Comparison of ENCODE assay signal across 1 cellular context in the genomic region with DNA sequence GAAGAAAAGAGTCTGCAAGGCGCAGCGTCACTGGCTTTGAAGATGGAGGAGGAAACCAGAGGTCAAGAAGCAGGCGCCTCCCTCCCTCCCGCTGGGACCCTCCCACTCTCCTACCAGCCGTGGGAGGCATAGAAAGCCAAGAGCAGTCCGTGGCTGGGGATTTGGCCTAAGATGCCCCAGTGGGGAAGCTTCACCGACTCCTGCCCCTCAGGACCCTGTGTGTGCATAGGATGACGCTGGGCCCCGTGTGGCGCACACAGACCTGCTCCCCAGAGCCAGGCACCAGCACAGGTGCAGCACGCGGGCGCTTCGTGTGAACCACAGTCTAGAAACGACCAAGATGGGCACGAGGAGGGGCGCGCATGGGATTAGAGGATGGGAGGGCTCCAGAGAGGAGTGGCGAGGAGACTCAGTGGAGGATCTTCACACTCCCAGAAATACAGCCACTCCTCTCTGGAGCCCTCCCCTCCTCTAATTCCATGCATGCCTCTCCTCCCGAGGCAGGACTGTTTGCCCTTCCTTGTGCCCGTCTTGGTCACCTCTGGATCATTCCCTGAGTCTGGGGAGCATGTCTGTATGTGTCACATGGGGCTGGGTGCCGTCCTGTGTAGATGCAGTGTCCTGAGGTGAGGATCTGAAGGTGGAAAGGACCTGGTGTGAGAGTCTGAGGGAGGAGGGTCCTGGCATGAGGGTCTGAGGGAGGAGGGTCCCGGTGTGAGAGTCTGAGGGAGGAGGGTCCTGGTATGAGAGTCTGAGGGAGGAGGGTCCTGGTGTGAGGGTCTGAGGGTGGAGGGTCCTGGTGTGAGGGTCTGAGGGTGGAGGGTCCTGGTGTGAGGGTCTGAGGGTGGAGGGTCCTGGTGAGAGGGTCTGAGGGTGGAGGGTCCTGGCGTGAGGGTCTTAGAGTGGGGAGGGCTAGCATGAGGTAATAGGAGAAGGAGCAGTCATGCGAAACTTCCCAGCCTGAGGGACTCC.
A peak's percentile ranks its signal among the peaks of the same experiment; 100 is the strongest.
TF ChIP-seq lines count a peak whose summit lies in the region.

No MANE protein-coding gene starts in this region.

TF ChIP-seq in HEK293, 187 proteins besides CTCF, POLR2A, EP300 and RAD21 (continued from another document):
- TF ChIP-seq, protein P1, sequence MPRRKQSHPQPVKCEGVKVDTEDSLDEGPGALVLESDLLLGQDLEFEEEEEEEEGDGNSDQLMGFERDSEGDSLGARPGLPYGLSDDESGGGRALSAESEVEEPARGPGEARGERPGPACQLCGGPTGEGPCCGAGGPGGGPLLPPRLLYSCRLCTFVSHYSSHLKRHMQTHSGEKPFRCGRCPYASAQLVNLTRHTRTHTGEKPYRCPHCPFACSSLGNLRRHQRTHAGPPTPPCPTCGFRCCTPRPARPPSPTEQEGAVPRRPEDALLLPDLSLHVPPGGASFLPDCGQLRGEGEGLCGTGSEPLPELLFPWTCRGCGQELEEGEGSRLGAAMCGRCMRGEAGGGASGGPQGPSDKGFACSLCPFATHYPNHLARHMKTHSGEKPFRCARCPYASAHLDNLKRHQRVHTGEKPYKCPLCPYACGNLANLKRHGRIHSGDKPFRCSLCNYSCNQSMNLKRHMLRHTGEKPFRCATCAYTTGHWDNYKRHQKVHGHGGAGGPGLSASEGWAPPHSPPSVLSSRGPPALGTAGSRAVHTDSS (tag by site-specific recombination; IDR thresholded peaks at IDR 0.05): no peak
- peak; percentile 44 for TF ChIP-seq ZFHX2 (tag by site-specific recombination; conservative IDR thresholded peaks at IDR 0.05)
TF ChIP-seq in HEK293: peak in this region for 2.
